In genomic region chr12:108454539-108455139, GRCh38 we compare ENCODE assay signal across 1 cellular context.
TF ChIP-seq lines count a peak whose summit lies in the region.

No MANE protein-coding gene starts in this region.

TF ChIP-seq in HEK293, 187 proteins besides CTCF, POLR2A, EP300 and RAD21 (continued from another document):
- TF ChIP-seq ZNF18 (tag by site-specific recombination; IDR thresholded peaks at IDR 0.05): no peak
- no peak for TF ChIP-seq ZNF704 (tag by site-specific recombination; IDR thresholded peaks at IDR 0.05)
- no peak for TF ChIP-seq ZNF792 (tag by site-specific recombination; IDR thresholded peaks at IDR 0.05)
TF ChIP-seq in HEK293: peak in this region for 1.
